ENCODE assay signal across 14 cellular contexts in genomic region chr11:89047159-89047558, GRCh38. TPM values are rescaled to one million over a fixed set of nuclear protein-coding genes. Genes with fewer than 3 reads are reported as not detected.
"Had no signal": no experiment of that assay in that cellular context is flagged by ENCODE, and none has a peak within 500 bp of the region (broad histone marks: within the 10 kb centered on the region; RNA-seq: fewer than 3 reads in every experiment).

No MANE protein-coding gene starts in this region.

RNA-seq across cellular contexts. Expression of gene GRM5, which starts 18.6 kb away (rescaled TPM):
- total RNA-seq: left colon, left lobe of liver, left ventricle myocardium inferior, left ventricle myocardium superior, liver, lower leg skin, lung microvascular endothelial cell, mononuclear cell, mucosa of descending colon, myocyte had no signal
- polyA plus RNA-seq: hepatocyte, immature natural killer cell, keratinocyte, liver, mammary epithelial cell had no signal
